In the genomic region with DNA sequence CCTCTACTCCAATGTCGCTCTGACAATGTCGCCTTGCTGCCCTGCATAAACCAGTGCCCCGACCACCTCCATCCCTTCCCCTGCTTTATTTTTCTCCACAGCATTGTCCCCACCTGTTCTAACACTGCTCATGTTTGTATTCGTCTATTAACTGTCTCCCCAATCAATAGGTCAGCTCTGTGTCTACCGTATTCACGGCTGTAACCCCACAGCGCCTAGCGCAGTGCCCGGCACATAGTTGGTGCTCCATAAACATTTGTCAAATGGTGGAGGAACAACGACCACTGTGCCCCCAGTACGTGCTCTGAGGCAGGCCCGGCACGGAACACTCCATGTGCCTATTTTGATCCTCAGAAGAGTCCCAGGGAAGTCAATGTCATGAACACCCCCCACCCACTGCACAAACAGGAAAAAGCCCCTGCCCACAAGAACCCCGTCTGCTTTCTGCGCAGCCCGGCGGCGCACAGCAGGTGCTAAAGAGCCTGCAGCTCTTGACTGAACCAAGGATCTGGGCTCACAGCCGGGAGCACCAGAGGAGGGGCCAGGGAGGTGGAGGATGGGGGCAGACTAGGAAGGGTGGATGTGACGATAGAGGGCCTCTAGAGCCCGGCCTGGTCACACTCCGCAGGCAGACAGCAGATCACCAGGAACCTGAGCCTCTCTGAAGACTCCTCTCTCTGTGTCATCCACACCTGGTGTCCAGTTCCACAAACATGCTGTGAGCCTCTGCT, we compare ENCODE assay signal across 17 cellular contexts. TPM values are rescaled to one million over a fixed set of nuclear protein-coding genes. Genes with fewer than 3 reads are reported as not detected.
DNase-seq lines count a peak whose midpoint lies in the region; ATAC-seq and TF ChIP-seq lines count a peak whose summit lies in the region.
"Had no signal": no experiment of that assay in that cellular context is flagged by ENCODE, and none has a peak within 500 bp of the region (broad histone marks: within the 10 kb centered on the region; RNA-seq: fewer than 3 reads in every experiment).

No MANE protein-coding gene starts in this region.

- H3K14ac ChIP-seq in H9 (ENCODE audit: insufficient read depth, low read length) = no peak overlapping the region; the same call in 1 of the 2 replicates

- H4K8ac ChIP-seq in H9 (replicated peaks; ENCODE audit: insufficient read length, low read depth, low read length) = no peak overlapping the region

- ATAC-seq in lower lobe of right lung = peak; percentile 24 to 61
- no peak for ATAC-seq in HG02840 (IDR thresholded peaks at IDR 0.05; ENCODE audit: low FRiP score, unreplicated experiment)
- no peak for ATAC-seq in HG03045 (IDR thresholded peaks at IDR 0.05; ENCODE audit: unreplicated experiment)
- ATAC-seq in GM19328 (IDR thresholded peaks at IDR 0.05; ENCODE audit: unreplicated experiment) = no peak

- no peaks in the 10 kb centered on the region for H3K23me2 ChIP-seq in H9 (ENCODE audit: insufficient read length, low read depth, low read length, poor library complexity, severe bottlenecking)

- H2BK5ac ChIP-seq in H9 (ENCODE audit: insufficient read length, low read length) = no peak overlapping the region

- H3K27ac ChIP-seq in BLaER1 = peak overlapping the region; percentile 62
- H3K27ac ChIP-seq in H9 (ENCODE audit: insufficient read length, low read depth, low read length) = no peak overlapping the region
- H3K27ac ChIP-seq in lower lobe of right lung = peak overlapping the region; percentile 10
- H3K27ac ChIP-seq: ovary had no signal

- DNase-seq in H9 = peak; percentile 62
- peak; percentile 91 for DNase-seq in SHP77 treated with DMSO at 0.1 percent for 48 hours (lab: John Stamatoyannopoulos, UW)
- DNase-seq in lower lobe of right lung = no peak
- DNase-seq in activated CD4-positive, alpha-beta memory T cell treated with anti-CD3 and anti-CD28 coated beads for 36 hours = no peak
- DNase-seq: activated gamma-delta T cell treated with Interleukin-2 at 50 U/mL for 16 hours; mesenchymal stem cell; NCI-H446; ovary; stimulated activated CD4-positive, alpha-beta T cell treated with anti-CD3 and anti-CD28 coated beads, Interleukin-12 subunit alpha, Interleukin-12 subunit beta, amount 100 ng/mL, for 4 hours; T1000 had no signal

- no peaks in the 10 kb centered on the region for H3K79me1 ChIP-seq in H9 (ENCODE audit: insufficient read depth, low read depth, low read length, poor library complexity, severe bottlenecking)

- CTCF ChIA-PET in activated CD4-positive, alpha-beta memory T cell treated with anti-CD3 and anti-CD28 coated beads for 36 hours (lab: Charles Lee) = no interaction called here

- H3K18ac ChIP-seq in H9 (ENCODE audit: insufficient read length, low read depth, low read length) = no peak overlapping the region

- no peak for TF ChIP-seq CTCF in H9 (conservative IDR thresholded peaks at IDR 0.05)
- no peak for TF ChIP-seq CTCF in lower lobe of right lung (IDR thresholded peaks at IDR 0.05)

- H3T11ph ChIP-seq in H9 (ENCODE audit: low read length) = no peak overlapping the region

- H3K9me3 ChIP-seq in BLaER1 (no peaks in the 10 kb centered on the region), H9 (ENCODE audit: control insufficient read depth, low read depth, low read length) (no peaks in the 10 kb centered on the region), lower lobe of right lung (no peaks in the 10 kb centered on the region)
- H3K9me3 ChIP-seq: ovary had no signal

- peak overlapping the region; percentile 53; the same call in 1 of the 2 replicates for H3K9ac ChIP-seq in BLaER1
- no peak overlapping the region for H3K9ac ChIP-seq in H9 (ENCODE audit: extremely low read depth, insufficient read length, low read length)

- no peaks in the 10 kb centered on the region for H3K9me3 Mint-ChIP-seq in H9
- H3K9me3 Mint-ChIP-seq in activated CD4-positive, alpha-beta memory T cell treated with anti-CD3 and anti-CD28 coated beads for 36 hours = no peaks in the 10 kb centered on the region

- H3K27me3 ChIP-seq in BLaER1 = no peaks in the 10 kb centered on the region
- no peaks in the 10 kb centered on the region for H3K27me3 ChIP-seq in H9 (ENCODE audit: insufficient read depth, low read length)
- H3K27me3 ChIP-seq in lower lobe of right lung (ENCODE audit: low read depth) = no peaks in the 10 kb centered on the region
- H3K27me3 ChIP-seq: ovary had no signal

- H3K4ac ChIP-seq in H9 (ENCODE audit: low read depth, low read length) = no peak overlapping the region

- no peak overlapping the region for H2AK5ac ChIP-seq in H9 (ENCODE audit: insufficient read length, low read length)

- intact Hi-C loops in lower lobe of right lung (cut with DNase I) = no loop called here
- intact Hi-C loops in activated CD4-positive, alpha-beta memory T cell treated with anti-CD3 and anti-CD28 coated beads for 36 hours (cut with micrococcal nuclease) = no loop called here

- H2BK15ac ChIP-seq in H9 (ENCODE audit: low read depth, low read length) = no peak overlapping the region

- H3K23ac ChIP-seq in H9 (ENCODE audit: insufficient read length, low read depth, low read length) = no peak overlapping the region

- H4K91ac ChIP-seq in H9 (ENCODE audit: insufficient read length, low read depth, low read length) = no peak overlapping the region

- POLR2A ChIA-PET in activated CD4-positive, alpha-beta memory T cell treated with anti-CD3 and anti-CD28 coated beads for 36 hours (lab: Charles Lee) = no interaction called here

- no peak overlapping the region for H3K4me3 Mint-ChIP-seq in H9
- no peak overlapping the region for H3K4me3 Mint-ChIP-seq in activated CD4-positive, alpha-beta memory T cell treated with anti-CD3 and anti-CD28 coated beads for 36 hours

- H3K56ac ChIP-seq in H9 (ENCODE audit: insufficient read length, low read depth, low read length) = no peak overlapping the region

- H2BK12ac ChIP-seq in H9 (ENCODE audit: insufficient read length, low read depth, low read length) = no peak overlapping the region

- H3K4me1 Mint-ChIP-seq in H9 = peaks cover 10% of the 10 kb centered on the region in 2 experiments
- H3K4me1 Mint-ChIP-seq in activated CD4-positive, alpha-beta memory T cell treated with anti-CD3 and anti-CD28 coated beads for 36 hours (ENCODE audit: low read depth) = peaks cover 16% of the 10 kb centered on the region

- H3K4me1 ChIP-seq in BLaER1 (peaks cover 32% of the 10 kb centered on the region), H9 (ENCODE audit: insufficient read depth, low read length) (no peaks in the 10 kb centered on the region), lower lobe of right lung (peaks cover 35% of the 10 kb centered on the region)

- no peak overlapping the region for H2AFZ ChIP-seq in H9 (ENCODE audit: low read length)

- H2BK120ac ChIP-seq in H9 (ENCODE audit: low read depth, low read length, poor library complexity, severe bottlenecking) = no peak overlapping the region

- no peaks in the 10 kb centered on the region for H3K36me3 Mint-ChIP-seq in H9 (ENCODE audit: insufficient read depth in 1 of 3, low read depth in 3 of 3)
- H3K36me3 Mint-ChIP-seq in activated CD4-positive, alpha-beta memory T cell treated with anti-CD3 and anti-CD28 coated beads for 36 hours = no peaks in the 10 kb centered on the region

- H3K36me3 ChIP-seq in BLaER1 (no peaks in the 10 kb centered on the region), lower lobe of right lung (no peaks in the 10 kb centered on the region)
- H3K36me3 ChIP-seq: ovary had no signal

- H2BK20ac ChIP-seq in H9 (ENCODE audit: low read depth, low read length, poor library complexity, severe bottlenecking) = no peak overlapping the region

- no peak overlapping the region for H4K5ac ChIP-seq in H9 (ENCODE audit: insufficient read length, low read depth, low read length)

- H4K20me1 ChIP-seq in BLaER1 (no peaks in the 10 kb centered on the region), H9 (ENCODE audit: control insufficient read depth, insufficient read depth, insufficient read length) (no peaks in the 10 kb centered on the region)

- H3K4me2 ChIP-seq in BLaER1 (peak overlapping the region; percentile 81), H9 (ENCODE audit: insufficient read depth, insufficient read length, low read length) (no peak overlapping the region)

- no peak overlapping the region for H3K4me3 ChIP-seq in BLaER1
- H3K4me3 ChIP-seq in lower lobe of right lung = no peak overlapping the region
- H3K4me3 ChIP-seq: ovary had no signal

- H3K27me3 Mint-ChIP-seq in H9 (ENCODE audit: low read depth) = peaks cover 7% of the 10 kb centered on the region
- H3K27me3 Mint-ChIP-seq in activated CD4-positive, alpha-beta memory T cell treated with anti-CD3 and anti-CD28 coated beads for 36 hours = no peaks in the 10 kb centered on the region

- H3K79me2 ChIP-seq in H9 (ENCODE audit: insufficient read depth, low read length) = no peaks in the 10 kb centered on the region

- WGBS in H9 (ENCODE audit: extremely low coverage, insufficient read length, low lambda C conversion rate) = no CpG with 5 or more reads among the region's 22 CpGs

- H3K27ac Mint-ChIP-seq in H9 = peak overlapping the region in 1 of 3 experiments; percentile 11; a peak in 1 of 7 replicates
- H3K27ac Mint-ChIP-seq in activated CD4-positive, alpha-beta memory T cell treated with anti-CD3 and anti-CD28 coated beads for 36 hours = no peak overlapping the region

RNA-seq across cellular contexts. Expression of a gene that starts 1.8 kb away (rescaled TPM):
- total RNA-seq in H9 (2021) = not detected in 2 replicates
- not detected for total RNA-seq in lower lobe of right lung
- not detected for total RNA-seq in activated CD4-positive, alpha-beta memory T cell treated with anti-CD3 and anti-CD28 coated beads for 36 hours
- total RNA-seq: activated CD8-positive, alpha-beta memory T cell treated with anti-CD3 and anti-CD28 coated beads for 36 hours; Daoy; dermis microvascular lymphatic vessel endothelial cell; ovary had no signal

RNA-seq across cellular contexts. Expression of a gene that starts 25.8 kb away (rescaled TPM):
- 3.5 and 4.6 TPM in 2 replicates for total RNA-seq in H9 (2021)
- 7.7 TPM for total RNA-seq in lower lobe of right lung
- under 1 TPM; 0.31 to 0.57 TPM for total RNA-seq in activated CD4-positive, alpha-beta memory T cell treated with anti-CD3 and anti-CD28 coated beads for 36 hours

RNA-seq across cellular contexts. Expression of a gene that starts 51.4 kb away (rescaled TPM):
- total RNA-seq in H9 (2021) (1.2 and 2.2 TPM in 2 replicates), lower lobe of right lung (41.0 TPM)
- total RNA-seq in activated CD4-positive, alpha-beta memory T cell treated with anti-CD3 and anti-CD28 coated beads for 36 hours = 10 to 100 TPM; 75.0 to 79.6 TPM

RNA-seq across cellular contexts. Expression of a gene that starts 53.4 kb away (rescaled TPM):
- total RNA-seq in H9 (2021) (29.2 and 30.5 TPM in 2 replicates), lower lobe of right lung (35.0 TPM)
- total RNA-seq in activated CD4-positive, alpha-beta memory T cell treated with anti-CD3 and anti-CD28 coated beads for 36 hours = 1 to 10 TPM; 6.5 to 7.4 TPM

Comparison
In these comparisons a context has a peak if more than half of its experiments do, and no peak if none do; other contexts are left out.
1. DNase-seq: peak in H9 (single experiment) and SHP77 treated with DMSO at 0.1 percent for 48 hours (single experiment); none in lower lobe of right lung (single experiment) and activated CD4-positive, alpha-beta memory T cell treated with anti-CD3 and anti-CD28 coated beads for 36 hours (single experiment).
2. ATAC-seq: peak in lower lobe of right lung (2 of 2); none in HG02840 (single experiment), HG03045 (single experiment) and GM19328 (single experiment).
3. RNA of a gene that starts 51.4 kb away (total RNA-seq): 75.0 to 79.6 TPM in activated CD4-positive, alpha-beta memory T cell treated with anti-CD3 and anti-CD28 coated beads for 36 hours and 41.0 TPM in lower lobe of right lung (single experiment); 1.2 to 2.2 TPM in H9; every median in the first group is over 10 times any median in the second.